ENCODE assay signal across 24 cellular contexts in genomic region chr11:120249279-120250022, GRCh38. TPM values are rescaled to one million over a fixed set of nuclear protein-coding genes. Genes with fewer than 3 reads are reported as not detected.
DNase-seq lines count a peak whose midpoint lies in the region; ATAC-seq and TF ChIP-seq lines count a peak whose summit lies in the region.
"Had no signal": no experiment of that assay in that cellular context is flagged by ENCODE, and none has a peak within 500 bp of the region (broad histone marks: within the 10 kb centered on the region; RNA-seq: fewer than 3 reads in every experiment).

No MANE protein-coding gene starts in this region.

- no peak overlapping the region for H3K4me3 ChIP-seq in PC-3 (ENCODE audit: low read length)
- no peak overlapping the region for H3K4me3 ChIP-seq in smooth muscle cell
- H3K4me3 ChIP-seq: sigmoid colon, thyroid gland had no signal

- peaks cover 77% of the 10 kb centered on the region for H3K27me3 Mint-ChIP-seq in activated T-cell treated with anti-CD3 and anti-CD28 coated beads, Interleukin-2, amount 50 U/mL, for 72 hours (ENCODE audit: low read depth)

- CTCF ChIA-PET in PC-3 (lab: Charles Lee), result interaction anchor here (0.6 to 1.2 kb wide), 2 partner anchors 51 to 54 kb away, joined by 3 to 8 read pairs; no protein-coding TSS in a partner anchor

- H3K27ac Mint-ChIP-seq in activated T-cell treated with anti-CD3 and anti-CD28 coated beads, Interleukin-2, amount 50 U/mL, for 72 hours, result no peak overlapping the region
- H3K27ac Mint-ChIP-seq: CD4-positive, alpha-beta T cell; naive thymus-derived CD8-positive, alpha-beta T cell had no signal

- POLR2A ChIA-PET in PC-3 (lab: Charles Lee; ENCODE audit: unreplicated experiment), result interaction anchor here (0.6 kb wide), 1 partner anchor 42 kb away, joined by 4 read pairs; no protein-coding TSS in a partner anchor

- H3K4me3 Mint-ChIP-seq in activated T-cell treated with anti-CD3 and anti-CD28 coated beads, Interleukin-2, amount 50 U/mL, for 72 hours, result peak overlapping the region; percentile 70 to 84
- H3K4me3 Mint-ChIP-seq: CD4-positive, alpha-beta T cell; naive thymus-derived CD8-positive, alpha-beta T cell had no signal

- H3F3A ChIP-seq in PC-3 (ENCODE audit: low read length, unreplicated experiment) (no peaks in the 10 kb centered on the region), smooth muscle cell (ENCODE audit: low read depth) (no peaks in the 10 kb centered on the region)

- H3K36me3 Mint-ChIP-seq in activated T-cell treated with anti-CD3 and anti-CD28 coated beads, Interleukin-2, amount 50 U/mL, for 72 hours (ENCODE audit: insufficient read depth in 2 of 2), result peaks cover 0 to 1% of the 10 kb centered on the region in 2 donors
- H3K36me3 Mint-ChIP-seq: naive thymus-derived CD8-positive, alpha-beta T cell had no signal

- no peaks in the 10 kb centered on the region for H3K9me2 ChIP-seq in PC-3 (replicated peaks; ENCODE audit: low read length)

- peaks cover 36% of the 10 kb centered on the region for H3K4me1 Mint-ChIP-seq in activated T-cell treated with anti-CD3 and anti-CD28 coated beads, Interleukin-2, amount 50 U/mL, for 72 hours (ENCODE audit: low read depth)

- H3K9me3 ChIP-seq in PC-3 (ENCODE audit: low read length), result no peaks in the 10 kb centered on the region
- H3K9me3 ChIP-seq in smooth muscle cell (replicated peaks; ENCODE audit: low read depth), result no peaks in the 10 kb centered on the region
- H3K9me3 ChIP-seq: sigmoid colon, thyroid gland had no signal

- intact Hi-C loops in PC-3 (cut with micrococcal nuclease), result no loop called here

- ATAC-seq in activated T-cell treated with anti-CD3 and anti-CD28 coated beads, Interleukin-2, amount 50 U/mL, for 72 hours (replicated peaks in 1 of 2), result peak; percentile 1
- ATAC-seq in HG02610 (IDR thresholded peaks at IDR 0.05; ENCODE audit: unreplicated experiment) (peak; percentile 23), PC-3 (no peak)

- H3K4me2 ChIP-seq in PC-3 (ENCODE audit: low read length) (peak overlapping the region; percentile 67), smooth muscle cell (peak overlapping the region; percentile 36)

- no peak for DNase-seq in activated T-cell treated with anti-CD3 and anti-CD28 coated beads, Interleukin-2, amount 50 U/mL, for 72 hours
- DNase-seq in activated T-cell treated with anti-CD3 and anti-CD28 coated beads for 4 hours, result no peak
- DNase-seq in PC-3, result no peak
- DNase-seq in smooth muscle cell (lab: John Stamatoyannopoulos, UW; ENCODE audit: unreplicated experiment), result no peak
- DNase-seq in NCI-H187 (lab: John Stamatoyannopoulos, UW), result no peak
- no peak for DNase-seq in GM20000 (ENCODE audit: low spot score)
- no peak for DNase-seq in NCI-H82 (lab: John Stamatoyannopoulos, UW)
- DNase-seq: activated CD4-positive, alpha-beta T cell treated with anti-CD3 and anti-CD28 coated beads, Interleukin-2, amount 50 U/mL, for 1 hour; activated T-cell treated with anti-CD3 and anti-CD28 coated beads, Interleukin-2, amount 50 U/mL, for 1 hour; CD4-positive, alpha-beta T cell; cortex of kidney; head of caudate nucleus; left colon; naive thymus-derived CD8-positive, alpha-beta T cell; NCI-H1105 treated with DMSO at 0.1 percent for 48 hours; NCI-H2107; NCI-H510A treated with DMSO at 0.1 percent for 48 hours; SHP77 treated with DMSO at 0.1 percent for 48 hours; sigmoid colon; thyroid gland had no signal

- 92% methylated on average over 7 of the region's 7 CpGs for WGBS in smooth muscle cell (ENCODE audit: low lambda C conversion rate)

- H3K9ac ChIP-seq in PC-3 (ENCODE audit: low read length) (no peak overlapping the region), smooth muscle cell (ENCODE audit: low read depth) (no peak overlapping the region)

- TF ChIP-seq CTCF in PC-3 (conservative IDR thresholded peaks at IDR 0.05; ENCODE audit: low read depth, low read length), result no peak
- TF ChIP-seq CTCF in smooth muscle cell (IDR thresholded peaks at IDR 0.05; ENCODE audit: borderline replicate concordance, insufficient read depth, poor library complexity, severe bottlenecking), result no peak
- TF ChIP-seq CTCF in GM20000 (IDR thresholded peaks at IDR 0.05; ENCODE audit: extremely low read depth, missing control alignments), result no peak

- H2AFZ ChIP-seq in PC-3 (ENCODE audit: low read length), result no peak overlapping the region
- no peak overlapping the region for H2AFZ ChIP-seq in smooth muscle cell (ENCODE audit: low read depth)

- H3K27me3 ChIP-seq in PC-3 (ENCODE audit: low read length), result peaks cover 34% of the 10 kb centered on the region
- peaks cover 26% of the 10 kb centered on the region for H3K27me3 ChIP-seq in smooth muscle cell (ENCODE audit: low read depth)
- H3K27me3 ChIP-seq: thyroid gland had no signal

- no peaks in the 10 kb centered on the region for H4K20me1 ChIP-seq in PC-3 (ENCODE audit: low read length)
- no peaks in the 10 kb centered on the region for H4K20me1 ChIP-seq in smooth muscle cell (ENCODE audit: low read depth)

- H3K27ac ChIP-seq in PC-3 (ENCODE audit: low read length) (no peak overlapping the region), smooth muscle cell (ENCODE audit: low read depth) (peak overlapping the region; percentile 42)
- H3K27ac ChIP-seq: sigmoid colon, thyroid gland, VCaP had no signal

- no TSS peak for BruUV-seq in PC-3 (replicated peaks; lab: Mats Ljungman, UMichigan)

- no peaks in the 10 kb centered on the region for H3K79me2 ChIP-seq in PC-3 (ENCODE audit: low read length)
- H3K79me2 ChIP-seq in smooth muscle cell (ENCODE audit: low read depth), result no peaks in the 10 kb centered on the region

- H3K4me1 ChIP-seq in PC-3 (ENCODE audit: insufficient read depth, low read length) (peaks cover 16% of the 10 kb centered on the region), smooth muscle cell (ENCODE audit: low read depth) (peaks cover 5% of the 10 kb centered on the region)
- H3K4me1 ChIP-seq: sigmoid colon, thyroid gland had no signal

- no peaks in the 10 kb centered on the region for H3K36me3 ChIP-seq in PC-3 (ENCODE audit: low read depth, low read length)
- H3K36me3 ChIP-seq in smooth muscle cell (ENCODE audit: low read depth), result no peaks in the 10 kb centered on the region
- H3K36me3 ChIP-seq: sigmoid colon, thyroid gland had no signal

- H3K9me3 Mint-ChIP-seq in activated T-cell treated with anti-CD3 and anti-CD28 coated beads, Interleukin-2, amount 50 U/mL, for 72 hours, result no peaks in the 10 kb centered on the region
- H3K9me3 Mint-ChIP-seq: CD4-positive, alpha-beta T cell; naive thymus-derived CD8-positive, alpha-beta T cell had no signal

RNA-seq across cellular contexts. Expression of gene POU2F3, which starts 9.5 kb away (rescaled TPM):
- under 1 TPM; 0.14 to 0.39 TPM for total RNA-seq in activated T-cell treated with anti-CD3 and anti-CD28 coated beads, Interleukin-2, amount 50 U/mL, for 72 hours
- total RNA-seq in PC-3 (2014; rRNA removed) (0.62 and 0.81 TPM in 2 replicates), smooth muscle cell (2.8 TPM in 1 of 2 replicates, not detected in the other)
- polyA plus RNA-seq in smooth muscle cell, result 0.34 TPM in 1 of 2 replicates, not detected in the other
- total RNA-seq: CD4-positive, alpha-beta T cell; LHCN-M2; naive thymus-derived CD8-positive, alpha-beta T cell; sigmoid colon had no signal
- polyA plus RNA-seq: AG04450 had no signal

RNA-seq across cellular contexts. Expression of gene OAF, which starts 38.6 kb away (rescaled TPM):
- 1 to 10 TPM; 1.2 to 2.4 TPM for total RNA-seq in activated T-cell treated with anti-CD3 and anti-CD28 coated beads, Interleukin-2, amount 50 U/mL, for 72 hours
- total RNA-seq in PC-3 (2014; rRNA removed) (97.1 and 126 TPM in 2 replicates), smooth muscle cell (41.6 and 42.9 TPM in 2 replicates)
- polyA plus RNA-seq in smooth muscle cell, result 69.8 and 112 TPM in 2 replicates

Comparison
In these comparisons a context has a peak if more than half of its experiments do, and no peak if none do; other contexts are left out.
1. RNA of gene OAF, which starts 38.6 kb away (total RNA-seq): 97.1 to 126 TPM in PC-3 and 41.6 to 42.9 TPM in smooth muscle cell; 1.2 to 2.4 TPM in activated T-cell treated with anti-CD3 and anti-CD28 coated beads, Interleukin-2, amount 50 U/mL, for 72 hours; every median in the first group is over 10 times any median in the second.